28 cellular contexts compared by ENCODE assay signal in the genomic region with DNA sequence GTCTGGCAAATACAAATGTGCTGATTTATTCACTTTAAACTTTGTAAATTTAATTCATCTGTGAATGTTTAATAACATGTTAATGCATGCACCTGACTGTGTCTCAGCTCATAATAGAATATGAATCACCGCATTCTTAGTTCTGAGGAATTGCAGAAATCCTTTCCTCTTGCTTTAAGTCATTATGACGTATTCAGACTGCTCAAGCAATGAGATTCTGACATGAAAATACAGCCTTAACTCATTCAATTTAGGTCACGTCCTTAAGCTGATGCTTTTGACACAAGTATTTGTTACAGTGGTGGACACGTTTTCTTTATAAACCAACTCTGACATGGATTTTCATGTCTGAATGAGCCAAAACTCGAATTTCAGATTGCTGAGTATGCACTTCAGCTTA.
DNase-seq lines count a peak whose midpoint lies in the region; ATAC-seq, FAIRE-seq and TF ChIP-seq lines count a peak whose summit lies in the region.
"Had no signal": no experiment of that assay in that cellular context is flagged by ENCODE, and none has a peak within 500 bp of the region (broad histone marks: within the 10 kb centered on the region; RNA-seq: fewer than 3 reads in every experiment).

No MANE protein-coding gene starts in this region.

- peak; percentile 100 for ATAC-seq in foreskin keratinocyte
- no peak for ATAC-seq in GM21515 (IDR thresholded peaks at IDR 0.05; ENCODE audit: unreplicated experiment)
- ATAC-seq: activated T-cell treated with anti-CD3 and anti-CD28 coated beads, Interleukin-2, amount 50 U/mL, for 4 hours; GM12878; psoas muscle; stimulated activated memory B cell treated with anti-CD40 and anti-IgM and Interleukin-4, amounts not matched to agents 10 μg/mL and 1 μg/mL and 100 μg/mL, for 72 hours had no signal

- H3K4me1 Mint-ChIP-seq in HFFc6 (ENCODE audit: low read depth), result no peaks in the 10 kb centered on the region
- H3K4me1 Mint-ChIP-seq: activated naive CD4-positive, alpha-beta T cell treated with anti-CD3 and anti-CD28 coated beads, Interleukin-2, amount 10 ng/mL, durations not matched to agents 7 days and 5 days; B cell; stimulated activated memory B cell treated with anti-CD40 and anti-IgM and Interleukin-4, amounts not matched to agents 10 μg/mL and 1 μg/mL and 100 μg/mL, for 72 hours had no signal

- no peak for FAIRE-seq in bronchial epithelial cell (lab: Jason Lieb, UNC)
- no peak for FAIRE-seq in RCC 7860 (lab: Jason Lieb, UNC)
- FAIRE-seq: GM12878, HTR-8/SVneo, small intestine, TTC549 had no signal

- H3K4me3 Mint-ChIP-seq in HFFc6, result no peak overlapping the region
- H3K4me3 Mint-ChIP-seq: activated naive CD4-positive, alpha-beta T cell treated with anti-CD3 and anti-CD28 coated beads, Interleukin-2, amount 10 ng/mL, durations not matched to agents 7 days and 5 days; activated T-cell treated with anti-CD3 and anti-CD28 coated beads, Interleukin-2, amount 50 U/mL, for 4 hours; B cell; stimulated activated memory B cell treated with anti-CD40 and anti-IgM and Interleukin-4, amounts not matched to agents 10 μg/mL and 1 μg/mL and 100 μg/mL, for 72 hours had no signal

- peak; percentile 9 for DNase-seq in M059J (ENCODE audit: low read depth)
- DNase-seq in bronchial epithelial cell (ENCODE audit: low read depth), result peak; percentile 95
- DNase-seq in foreskin keratinocyte, result peak; percentile 76 to 89
- no peak for DNase-seq in substantia nigra (lab: John Stamatoyannopoulos, UW)
- no peak for DNase-seq in HFFc6
- no peak for DNase-seq in RCC 7860 (ENCODE audit: low spot score)
- DNase-seq: activated naive CD4-positive, alpha-beta T cell treated with anti-CD3 and anti-CD28 coated beads, Interleukin-2, amount 10 ng/mL, durations not matched to agents 7 days and 5 days; activated T-cell treated with anti-CD3 and anti-CD28 coated beads, Interleukin-2, amount 50 U/mL, for 4 hours; anterior cingulate cortex; effector CD4-positive, alpha-beta T cell; hypothalamus; islet precursor cell; Karpas-422; NCI-H1048; NCI-H187 treated with DMSO at 0.1 percent for 48 hours; NCI-H774; psoas muscle; SHP77 treated with DMSO at 0.1 percent for 48 hours; small intestine; stimulated activated CD4-positive, alpha-beta T cell treated with anti-CD3 and anti-CD28 coated beads, Interleukin-2, amount 100 ng/mL, for 24 hours had no signal

- H3K36me3 Mint-ChIP-seq in HFFc6 (ENCODE audit: low read depth), result no peaks in the 10 kb centered on the region
- H3K36me3 Mint-ChIP-seq: activated naive CD4-positive, alpha-beta T cell treated with anti-CD3 and anti-CD28 coated beads, Interleukin-2, amount 10 ng/mL, durations not matched to agents 7 days and 5 days; stimulated activated memory B cell treated with anti-CD40 and anti-IgM and Interleukin-4, amounts not matched to agents 10 μg/mL and 1 μg/mL and 100 μg/mL, for 72 hours had no signal

- H3K27me3 ChIP-seq in bronchial epithelial cell (ENCODE audit: control insufficient read depth, insufficient read depth, low read length) (no peaks in the 10 kb centered on the region), foreskin keratinocyte (no peaks in the 10 kb centered on the region)

- H3K36me3 ChIP-seq in bronchial epithelial cell (ENCODE audit: control insufficient read depth, insufficient read depth, low read length), result no peaks in the 10 kb centered on the region
- H3K36me3 ChIP-seq: thoracic aorta had no signal

- H3K27ac ChIP-seq in foreskin keratinocyte (no peak overlapping the region), substantia nigra (ENCODE audit: low read depth, low read length, poor library complexity, severe bottlenecking) (no peak overlapping the region)
- H3K27ac ChIP-seq: psoas muscle, thoracic aorta had no signal

- no peaks in the 10 kb centered on the region; the same call in 1 of the 2 replicates for H3K27me3 Mint-ChIP-seq in HFFc6 (ENCODE audit: insufficient read depth)
- H3K27me3 Mint-ChIP-seq: activated naive CD4-positive, alpha-beta T cell treated with anti-CD3 and anti-CD28 coated beads, Interleukin-2, amount 10 ng/mL, durations not matched to agents 7 days and 5 days; stimulated activated memory B cell treated with anti-CD40 and anti-IgM and Interleukin-4, amounts not matched to agents 10 μg/mL and 1 μg/mL and 100 μg/mL, for 72 hours had no signal

- no peaks in the 10 kb centered on the region for H3K9me3 Mint-ChIP-seq in HFFc6
- H3K9me3 Mint-ChIP-seq: activated naive CD4-positive, alpha-beta T cell treated with anti-CD3 and anti-CD28 coated beads, Interleukin-2, amount 10 ng/mL, durations not matched to agents 7 days and 5 days; activated T-cell treated with anti-CD3 and anti-CD28 coated beads, Interleukin-2, amount 50 U/mL, for 4 hours; stimulated activated memory B cell treated with anti-CD40 and anti-IgM and Interleukin-4, amounts not matched to agents 10 μg/mL and 1 μg/mL and 100 μg/mL, for 72 hours had no signal

- TF ChIP-seq CTCF in bronchial epithelial cell (IDR thresholded peaks at IDR 0.05; ENCODE audit: insufficient read depth, low read length, severe bottlenecking) (no peak), foreskin keratinocyte (conservative IDR thresholded peaks at IDR 0.05) (no peak), HFFc6 (IDR thresholded peaks at IDR 0.05) (no peak)

- peaks cover 9% of the 10 kb centered on the region for H3K4me1 ChIP-seq in foreskin keratinocyte
- H3K4me1 ChIP-seq: psoas muscle had no signal

- no peak overlapping the region for H3K4me3 ChIP-seq in bronchial epithelial cell (ENCODE audit: low read depth, low read length)
- H3K4me3 ChIP-seq: GM12878, lung, psoas muscle, thoracic aorta had no signal

- no peak overlapping the region for H3K27ac Mint-ChIP-seq in HFFc6
- H3K27ac Mint-ChIP-seq: activated naive CD4-positive, alpha-beta T cell treated with anti-CD3 and anti-CD28 coated beads, Interleukin-2, amount 10 ng/mL, durations not matched to agents 7 days and 5 days; B cell; stimulated activated memory B cell treated with anti-CD40 and anti-IgM and Interleukin-4, amounts not matched to agents 10 μg/mL and 1 μg/mL and 100 μg/mL, for 72 hours had no signal

Comparison
In these comparisons a context has a peak if more than half of its experiments do, and no peak if none do; other contexts are left out.
1. DNase-seq: peak in M059J (single experiment), bronchial epithelial cell (single experiment) and foreskin keratinocyte (2 of 2); none in substantia nigra (0 of 49), HFFc6 (single experiment) and RCC 7860 (single experiment).